In genomic region chr5:89729623-89730390, GRCh38 we compare ENCODE assay signal across 1 cellular context.
TF ChIP-seq lines count a peak whose summit lies in the region.

No MANE protein-coding gene starts in this region.

TF ChIP-seq in GM23338, 12 proteins besides CTCF, POLR2A, EP300 and RAD21 (continued from another document):
- TF ChIP-seq, protein P1, sequence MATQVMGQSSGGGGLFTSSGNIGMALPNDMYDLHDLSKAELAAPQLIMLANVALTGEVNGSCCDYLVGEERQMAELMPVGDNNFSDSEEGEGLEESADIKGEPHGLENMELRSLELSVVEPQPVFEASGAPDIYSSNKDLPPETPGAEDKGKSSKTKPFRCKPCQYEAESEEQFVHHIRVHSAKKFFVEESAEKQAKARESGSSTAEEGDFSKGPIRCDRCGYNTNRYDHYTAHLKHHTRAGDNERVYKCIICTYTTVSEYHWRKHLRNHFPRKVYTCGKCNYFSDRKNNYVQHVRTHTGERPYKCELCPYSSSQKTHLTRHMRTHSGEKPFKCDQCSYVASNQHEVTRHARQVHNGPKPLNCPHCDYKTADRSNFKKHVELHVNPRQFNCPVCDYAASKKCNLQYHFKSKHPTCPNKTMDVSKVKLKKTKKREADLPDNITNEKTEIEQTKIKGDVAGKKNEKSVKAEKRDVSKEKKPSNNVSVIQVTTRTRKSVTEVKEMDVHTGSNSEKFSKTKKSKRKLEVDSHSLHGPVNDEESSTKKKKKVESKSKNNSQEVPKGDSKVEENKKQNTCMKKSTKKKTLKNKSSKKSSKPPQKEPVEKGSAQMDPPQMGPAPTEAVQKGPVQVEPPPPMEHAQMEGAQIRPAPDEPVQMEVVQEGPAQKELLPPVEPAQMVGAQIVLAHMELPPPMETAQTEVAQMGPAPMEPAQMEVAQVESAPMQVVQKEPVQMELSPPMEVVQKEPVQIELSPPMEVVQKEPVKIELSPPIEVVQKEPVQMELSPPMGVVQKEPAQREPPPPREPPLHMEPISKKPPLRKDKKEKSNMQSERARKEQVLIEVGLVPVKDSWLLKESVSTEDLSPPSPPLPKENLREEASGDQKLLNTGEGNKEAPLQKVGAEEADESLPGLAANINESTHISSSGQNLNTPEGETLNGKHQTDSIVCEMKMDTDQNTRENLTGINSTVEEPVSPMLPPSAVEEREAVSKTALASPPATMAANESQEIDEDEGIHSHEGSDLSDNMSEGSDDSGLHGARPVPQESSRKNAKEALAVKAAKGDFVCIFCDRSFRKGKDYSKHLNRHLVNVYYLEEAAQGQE (IDR thresholded peaks at IDR 0.05; ENCODE audit: unreplicated experiment) = no peak
- TF ChIP-seq EZH2phosphoT487 (IDR thresholded peaks at IDR 0.05; ENCODE audit: unreplicated experiment) (no peak), NANOG (IDR thresholded peaks at IDR 0.05; ENCODE audit: borderline replicate concordance) (no peak)
- TF ChIP-seq, protein P2, sequence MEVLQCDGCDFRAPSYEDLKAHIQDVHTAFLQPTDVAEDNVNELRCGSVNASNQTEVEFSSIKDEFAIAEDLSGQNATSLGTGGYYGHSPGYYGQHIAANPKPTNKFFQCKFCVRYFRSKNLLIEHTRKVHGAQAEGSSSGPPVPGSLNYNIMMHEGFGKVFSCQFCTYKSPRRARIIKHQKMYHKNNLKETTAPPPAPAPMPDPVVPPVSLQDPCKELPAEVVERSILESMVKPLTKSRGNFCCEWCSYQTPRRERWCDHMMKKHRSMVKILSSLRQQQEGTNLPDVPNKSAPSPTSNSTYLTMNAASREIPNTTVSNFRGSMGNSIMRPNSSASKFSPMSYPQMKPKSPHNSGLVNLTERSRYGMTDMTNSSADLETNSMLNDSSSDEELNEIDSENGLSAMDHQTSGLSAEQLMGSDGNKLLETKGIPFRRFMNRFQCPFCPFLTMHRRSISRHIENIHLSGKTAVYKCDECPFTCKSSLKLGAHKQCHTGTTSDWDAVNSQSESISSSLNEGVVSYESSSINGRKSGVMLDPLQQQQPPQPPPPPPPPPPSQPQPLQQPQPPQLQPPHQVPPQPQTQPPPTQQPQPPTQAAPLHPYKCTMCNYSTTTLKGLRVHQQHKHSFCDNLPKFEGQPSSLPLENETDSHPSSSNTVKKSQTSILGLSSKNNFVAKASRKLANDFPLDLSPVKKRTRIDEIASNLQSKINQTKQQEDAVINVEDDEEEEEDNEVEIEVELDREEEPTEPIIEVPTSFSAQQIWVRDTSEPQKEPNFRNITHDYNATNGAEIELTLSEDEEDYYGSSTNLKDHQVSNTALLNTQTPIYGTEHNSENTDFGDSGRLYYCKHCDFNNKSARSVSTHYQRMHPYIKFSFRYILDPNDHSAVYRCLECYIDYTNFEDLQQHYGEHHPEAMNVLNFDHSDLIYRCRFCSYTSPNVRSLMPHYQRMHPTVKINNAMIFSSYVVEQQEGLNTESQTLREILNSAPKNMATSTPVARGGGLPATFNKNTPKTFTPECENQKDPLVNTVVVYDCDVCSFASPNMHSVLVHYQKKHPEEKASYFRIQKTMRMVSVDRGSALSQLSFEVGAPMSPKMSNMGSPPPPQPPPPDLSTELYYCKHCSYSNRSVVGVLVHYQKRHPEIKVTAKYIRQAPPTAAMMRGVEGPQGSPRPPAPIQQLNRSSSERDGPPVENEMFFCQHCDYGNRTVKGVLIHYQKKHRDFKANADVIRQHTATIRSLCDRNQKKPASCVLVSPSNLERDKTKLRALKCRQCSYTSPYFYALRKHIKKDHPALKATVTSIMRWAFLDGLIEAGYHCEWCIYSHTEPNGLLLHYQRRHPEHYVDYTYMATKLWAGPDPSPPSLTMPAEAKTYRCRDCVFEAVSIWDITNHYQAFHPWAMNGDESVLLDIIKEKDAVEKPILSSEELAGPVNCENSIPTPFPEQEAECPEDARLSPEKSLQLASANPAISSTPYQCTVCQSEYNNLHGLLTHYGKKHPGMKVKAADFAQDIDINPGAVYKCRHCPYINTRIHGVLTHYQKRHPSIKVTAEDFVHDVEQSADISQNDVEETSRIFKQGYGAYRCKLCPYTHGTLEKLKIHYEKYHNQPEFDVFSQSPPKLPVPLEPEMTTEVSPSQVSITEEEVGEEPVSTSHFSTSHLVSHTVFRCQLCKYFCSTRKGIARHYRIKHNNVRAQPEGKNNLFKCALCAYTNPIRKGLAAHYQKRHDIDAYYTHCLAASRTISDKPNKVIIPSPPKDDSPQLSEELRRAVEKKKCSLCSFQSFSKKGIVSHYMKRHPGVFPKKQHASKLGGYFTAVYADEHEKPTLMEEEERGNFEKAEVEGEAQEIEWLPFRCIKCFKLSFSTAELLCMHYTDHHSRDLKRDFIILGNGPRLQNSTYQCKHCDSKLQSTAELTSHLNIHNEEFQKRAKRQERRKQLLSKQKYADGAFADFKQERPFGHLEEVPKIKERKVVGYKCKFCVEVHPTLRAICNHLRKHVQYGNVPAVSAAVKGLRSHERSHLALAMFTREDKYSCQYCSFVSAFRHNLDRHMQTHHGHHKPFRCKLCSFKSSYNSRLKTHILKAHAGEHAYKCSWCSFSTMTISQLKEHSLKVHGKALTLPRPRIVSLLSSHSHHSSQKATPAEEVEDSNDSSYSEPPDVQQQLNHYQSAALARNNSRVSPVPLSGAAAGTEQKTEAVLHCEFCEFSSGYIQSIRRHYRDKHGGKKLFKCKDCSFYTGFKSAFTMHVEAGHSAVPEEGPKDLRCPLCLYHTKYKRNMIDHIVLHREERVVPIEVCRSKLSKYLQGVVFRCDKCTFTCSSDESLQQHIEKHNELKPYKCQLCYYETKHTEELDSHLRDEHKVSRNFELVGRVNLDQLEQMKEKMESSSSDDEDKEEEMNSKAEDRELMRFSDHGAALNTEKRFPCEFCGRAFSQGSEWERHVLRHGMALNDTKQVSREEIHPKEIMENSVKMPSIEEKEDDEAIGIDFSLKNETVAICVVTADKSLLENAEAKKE (CRISPR knock-in tag; IDR thresholded peaks at IDR 0.05) = no peak
TF ChIP-seq in GM23338: peak in this region for 0.
